ENCODE assay signal across 15 cellular contexts in the genomic region with DNA sequence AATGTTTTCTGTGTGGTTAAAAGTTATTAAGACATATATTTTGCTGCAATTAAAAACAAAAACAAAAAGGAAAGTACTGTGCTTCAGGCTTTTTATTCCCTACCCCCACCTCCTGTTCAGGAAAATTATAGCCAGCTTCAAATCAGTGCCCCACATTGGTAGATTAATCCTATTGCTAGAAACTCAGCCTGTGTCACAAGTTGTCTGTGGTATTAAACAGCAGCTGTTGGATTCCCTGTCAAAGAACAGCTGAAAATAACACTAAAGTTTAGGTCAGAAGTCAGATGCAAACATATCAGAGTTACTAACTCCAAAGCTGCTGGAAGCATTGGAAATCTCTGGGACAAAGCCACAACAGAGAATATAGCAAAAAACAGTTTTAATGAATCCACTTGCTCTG. TPM values are rescaled to one million over a fixed set of nuclear protein-coding genes. Genes with fewer than 3 reads are reported as not detected.
A peak's percentile ranks its signal among the peaks of the same experiment; 100 is the strongest.
DNase-seq lines count a peak whose midpoint lies in the region; ATAC-seq and TF ChIP-seq lines count a peak whose summit lies in the region.
"Had no signal": no experiment of that assay in that cellular context is flagged by ENCODE, and none has a peak within 500 bp of the region (broad histone marks: within the 10 kb centered on the region; RNA-seq: fewer than 3 reads in every experiment).

No MANE protein-coding gene starts in this region.

- H3K36me3 ChIP-seq in OCI-LY3 (replicated peaks; ENCODE audit: low read depth, low read length) = peaks cover 7% of the 10 kb centered on the region
- no peaks in the 10 kb centered on the region for H3K36me3 ChIP-seq in right atrium auricular region

- H4K20me1 ChIP-seq in OCI-LY3 (ENCODE audit: insufficient read depth, low read length) = no peaks in the 10 kb centered on the region

- H3K27ac Mint-ChIP-seq in activated CD4-positive, alpha-beta T cell treated with anti-CD3 and anti-CD28 coated beads for 36 hours = peak overlapping the region; percentile 56
- H3K27ac Mint-ChIP-seq: T-helper 17 cell had no signal

- H3K4me1 ChIP-seq in OCI-LY3 (ENCODE audit: low read length) (peaks cover 54% of the 10 kb centered on the region), right atrium auricular region (peaks cover 0 to 23% of the 10 kb centered on the region in 2 donors)

- H3K27ac ChIP-seq in OCI-LY3 (ENCODE audit: low read length) = no peak overlapping the region
- H3K27ac ChIP-seq in right atrium auricular region = peak overlapping the region; percentile 56 to 81

- intact Hi-C loops in activated CD4-positive, alpha-beta T cell treated with anti-CD3 and anti-CD28 coated beads for 36 hours (cut with DNase I, micrococcal nuclease) = no loop called here

- POLR2A ChIA-PET in activated CD4-positive, alpha-beta T cell treated with anti-CD3 and anti-CD28 coated beads for 36 hours (lab: Charles Lee) = no interaction called here

- no peak overlapping the region for H2AFZ ChIP-seq in OCI-LY3 (ENCODE audit: low read depth, low read length)

- H3K27me3 Mint-ChIP-seq in activated CD4-positive, alpha-beta T cell treated with anti-CD3 and anti-CD28 coated beads for 36 hours = no peaks in the 10 kb centered on the region
- H3K27me3 Mint-ChIP-seq: T-helper 17 cell had no signal

- peaks cover 2% of the 10 kb centered on the region for H3K36me3 Mint-ChIP-seq in activated CD4-positive, alpha-beta T cell treated with anti-CD3 and anti-CD28 coated beads for 36 hours (ENCODE audit: low read depth)

- H3K27me3 ChIP-seq in OCI-LY3 (ENCODE audit: low read depth, low read length) (no peaks in the 10 kb centered on the region), right atrium auricular region (no peaks in the 10 kb centered on the region)

- H3K9me3 Mint-ChIP-seq in activated CD4-positive, alpha-beta T cell treated with anti-CD3 and anti-CD28 coated beads for 36 hours (ENCODE audit: low read depth) = no peaks in the 10 kb centered on the region

- no peak for DNase-seq in activated CD4-positive, alpha-beta T cell treated with anti-CD3 and anti-CD28 coated beads for 36 hours
- DNase-seq in activated CD4-positive, alpha-beta T cell treated with anti-CD3 and anti-CD28 coated beads for 1 hour = no peak
- DNase-seq in right atrium auricular region (ENCODE audit: low spot score) = no peak
- peak; percentile 55 for DNase-seq in retinal pigment epithelial cell (ENCODE audit: low read depth)
- no peak for DNase-seq in NCI-H2029 treated with DMSO at 0.1 percent for 48 hours (lab: John Stamatoyannopoulos, UW)
- no peak for DNase-seq in dermis blood vessel endothelial cell
- DNase-seq in anterior cingulate cortex (lab: John Stamatoyannopoulos, UW) = no peak
- DNase-seq: 8988T; activated CD4-positive, alpha-beta T cell treated with anti-CD3 and anti-CD28 coated beads, Interleukin-2, amount 50 U/mL, for 48 hours; activated gamma-delta T cell; kidney glomerular epithelial cell; NCI-H1436; T-helper 17 cell had no signal

- peaks cover 43% of the 10 kb centered on the region for H3K4me1 Mint-ChIP-seq in activated CD4-positive, alpha-beta T cell treated with anti-CD3 and anti-CD28 coated beads for 36 hours

- ATAC-seq in activated CD4-positive, alpha-beta T cell treated with anti-CD3 and anti-CD28 coated beads for 36 hours = no peak

- H3K4me3 ChIP-seq in OCI-LY3 (ENCODE audit: low read length) = no peak overlapping the region
- peak overlapping the region in 1 of 2 donors; percentile 44 for H3K4me3 ChIP-seq in right atrium auricular region
- H3K4me3 ChIP-seq in retinal pigment epithelial cell (ENCODE audit: low read length) = no peak overlapping the region

- H3K4me3 Mint-ChIP-seq in activated CD4-positive, alpha-beta T cell treated with anti-CD3 and anti-CD28 coated beads for 36 hours = no peak overlapping the region
- H3K4me3 Mint-ChIP-seq: T-helper 17 cell had no signal

- H3K4me2 ChIP-seq in OCI-LY3 (ENCODE audit: low read length) = 0 out of 2 replicates have a peak overlapping the region, but pooled peaks have one; percentile 1

- no peak overlapping the region; the same call in 1 of the 2 replicates for H3K9ac ChIP-seq in OCI-LY3 (ENCODE audit: low read length)

- no peaks in the 10 kb centered on the region for H3K9me3 ChIP-seq in OCI-LY3 (ENCODE audit: insufficient read depth, low read length)
- H3K9me3 ChIP-seq in right atrium auricular region = no peaks in the 10 kb centered on the region

- TF ChIP-seq CTCF in OCI-LY3 (IDR thresholded peaks at IDR 0.05; ENCODE audit: low read depth, low read length) = no peak
- no peak for TF ChIP-seq CTCF in right atrium auricular region (IDR thresholded peaks at IDR 0.05)
- TF ChIP-seq CTCF in retinal pigment epithelial cell (conservative IDR thresholded peaks at IDR 0.05; ENCODE audit: low read depth, low read length) = no peak

- CTCF ChIA-PET in activated CD4-positive, alpha-beta T cell treated with anti-CD3 and anti-CD28 coated beads for 36 hours (lab: Charles Lee) = interaction anchor here (2.2 kb wide), 1 partner anchor 30 kb away, joined by 8 read pairs; no protein-coding TSS in a partner anchor

- H3K79me2 ChIP-seq in OCI-LY3 (ENCODE audit: low read length) = no peaks in the 10 kb centered on the region

RNA-seq across cellular contexts. Expression of gene CCDC141, which starts 0.8 kb away (rescaled TPM):
- 1 to 10 TPM; 2.6 to 4.3 TPM for total RNA-seq in activated CD4-positive, alpha-beta T cell treated with anti-CD3 and anti-CD28 coated beads for 36 hours
- total RNA-seq in right atrium auricular region (100 to 1,000 TPM in 1 of 2 donors, 10 to 100 TPM in 1; 28.9 to 146 TPM), dermis blood vessel endothelial cell (1.2 and 1.5 TPM in 2 replicates)
- total RNA-seq: endothelial cell of umbilical vein had no signal

Comparison
In these comparisons a context has a peak if more than half of its experiments do, and no peak if none do; other contexts are left out.
1. RNA of gene CCDC141, which starts 0.8 kb away (total RNA-seq): 28.9 to 146 TPM in right atrium auricular region; 2.6 to 4.3 TPM in activated CD4-positive, alpha-beta T cell treated with anti-CD3 and anti-CD28 coated beads for 36 hours and 1.2 to 1.5 TPM in dermis blood vessel endothelial cell; every median in the first group is over 4 times any median in the second.